In genomic region chr3:27093771-27094170, GRCh38 we compare ENCODE assay signal across 16 cellular contexts.
DNase-seq lines count a peak whose midpoint lies in the region; ATAC-seq and TF ChIP-seq lines count a peak whose summit lies in the region.
"Had no signal": no experiment of that assay in that cellular context is flagged by ENCODE, and none has a peak within 500 bp of the region (broad histone marks: within the 10 kb centered on the region; RNA-seq: fewer than 3 reads in every experiment).

No MANE protein-coding gene starts in this region.

- H3K9ac ChIP-seq in GM23248: no peak overlapping the region
- H3K9ac ChIP-seq: KMS-11, SK-N-SH had no signal

- no peaks in the 10 kb centered on the region for H3K36me3 ChIP-seq in GM23248 (ENCODE audit: low read depth)

- 23 to 24% methylated on average over 2 of the region's 2 CpGs for WGBS in GM23248 (ENCODE audit: low coverage in 1 of 2, low lambda C conversion rate in 2 of 2, missing lambda C conversion rate in 2 of 2), 2 experiments

- no peaks in the 10 kb centered on the region for H4K20me1 ChIP-seq in GM23248 (ENCODE audit: insufficient read depth)

- H3K4me1 ChIP-seq in GM23248 (ENCODE audit: insufficient read depth): 0 out of 2 replicates have a peak, but pooled peaks cover 5% of the 10 kb centered on the region

- no peak for TF ChIP-seq CTCF in epithelial cell of esophagus (IDR thresholded peaks at IDR 0.05; ENCODE audit: insufficient read depth, low read depth, low read length, missing control alignments)

- no peak for ATAC-seq in GM19467 (IDR thresholded peaks at IDR 0.05; ENCODE audit: unreplicated experiment)
- no peak for ATAC-seq in GM21381 (IDR thresholded peaks at IDR 0.05; ENCODE audit: unreplicated experiment)

- no peaks in the 10 kb centered on the region for H3F3A ChIP-seq in GM23248 (ENCODE audit: insufficient read depth)

- H3K4me3 ChIP-seq in GM23248 (no peak overlapping the region), epithelial cell of esophagus (ENCODE audit: low read length) (no peak overlapping the region)

- no peaks in the 10 kb centered on the region for H3K79me2 ChIP-seq in GM23248 (ENCODE audit: insufficient read depth)

- H3K9me3 ChIP-seq in GM23248 (ENCODE audit: low read depth): no peaks in the 10 kb centered on the region
- H3K9me3 ChIP-seq: SK-N-SH had no signal

- no peak overlapping the region for H3K27ac ChIP-seq in GM23248
- H3K27ac ChIP-seq: KMS-11 had no signal

- H2AFZ ChIP-seq in GM23248: no peak overlapping the region

- no peaks in the 10 kb centered on the region for H3K9me2 ChIP-seq in GM23248 (ENCODE audit: insufficient read depth)
- H3K9me2 ChIP-seq: SK-N-SH had no signal

- in situ Hi-C loops in GM23248 (cut with MboI): no loop called here
- in situ Hi-C loops in SK-MEL-5 (cut with HindIII; ENCODE audit: low pct_unique_long_range_greater_than_20kb, low sequenced_read_pairs): no loop called here

- no peak overlapping the region for H3K4me2 ChIP-seq in GM23248 (ENCODE audit: unreplicated experiment)
- H3K4me2 ChIP-seq: KMS-11, SK-N-SH had no signal

- H3K27me3 ChIP-seq in GM23248 (replicated peaks; ENCODE audit: insufficient read depth): no peaks in the 10 kb centered on the region

- DNase-seq in GM23248 (peak; percentile 10), SK-MEL-5 (ENCODE audit: low read depth, low spot score) (peak; percentile 4), epithelial cell of esophagus (ENCODE audit: low read depth) (peak; percentile 51), iris pigment epithelial cell (ENCODE audit: low read depth) (peak; percentile 64), inferior parietal cortex (ENCODE audit: extremely low spot score) (no peak)
- DNase-seq: ACHN, GF-D8, NCI-H1694, NCI-H2081 treated with DMSO at 0.1 percent for 48 hours, NCI-H446, NCI-H526, SHP77, SK-N-SH had no signal
